ENCODE assay signal across 8 cellular contexts in the genomic region with DNA sequence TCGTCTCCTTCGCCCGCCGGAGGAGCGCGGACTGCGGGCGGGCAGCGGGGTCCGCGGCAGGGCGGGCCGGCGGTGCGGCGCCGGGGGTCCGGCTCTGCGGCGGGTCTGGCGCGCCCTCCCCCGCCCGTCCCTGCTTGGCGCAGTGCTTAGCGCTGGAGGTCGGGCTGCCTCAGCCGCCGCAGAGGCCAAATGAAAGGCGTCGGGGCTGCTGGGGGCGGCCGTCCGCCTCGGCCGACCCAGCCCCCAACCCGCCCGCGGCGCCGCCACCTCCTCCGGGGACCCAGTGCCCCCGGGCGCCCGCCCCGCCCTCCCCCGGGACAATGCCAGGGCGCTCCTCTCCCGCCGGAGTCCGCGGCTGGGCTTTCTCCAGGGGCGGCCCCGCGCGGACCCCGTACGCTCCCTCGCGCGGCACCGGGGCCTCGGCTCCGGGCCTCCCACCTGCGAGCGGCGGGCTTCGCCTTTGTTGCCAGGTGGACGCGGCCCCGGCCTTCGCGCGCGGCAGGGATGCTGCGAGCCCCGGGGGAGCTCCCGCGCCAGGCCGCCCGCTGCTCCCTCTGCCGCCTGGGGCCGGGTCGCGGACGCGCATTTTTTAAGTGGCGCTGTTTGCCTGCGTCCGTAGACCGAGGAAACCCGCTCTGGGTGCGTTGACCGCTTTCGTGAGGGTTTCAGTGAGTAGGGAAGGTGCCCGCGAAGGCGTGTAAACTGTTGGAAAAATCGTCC. TPM values are rescaled to one million over a fixed set of nuclear protein-coding genes. Genes with fewer than 3 reads are reported as not detected.
DNase-seq lines count a peak whose midpoint lies in the region; ATAC-seq lines count a peak whose summit lies in the region.

No MANE protein-coding gene starts in this region.

- peak; percentile 24 for ATAC-seq in GM21619 (IDR thresholded peaks at IDR 0.05; ENCODE audit: unreplicated experiment)

- peaks cover 21% of the 10 kb centered on the region for H3K27me3 ChIP-seq in ectodermal cell (ENCODE audit: control insufficient read depth, insufficient read depth, low read length, poor library complexity, severe bottlenecking)

- peak overlapping the region; percentile 72 for H3K4me3 ChIP-seq in ectodermal cell (ENCODE audit: insufficient read depth, low read depth, low read length)

- H3K9me3 ChIP-seq in KOPT-K1 (ENCODE audit: insufficient read depth, low read length, poor library complexity, severe bottlenecking) (no peaks in the 10 kb centered on the region), ectodermal cell (ENCODE audit: control insufficient read depth, low read length) (no peaks in the 10 kb centered on the region)

- H3K36me3 ChIP-seq in KOPT-K1 (ENCODE audit: insufficient read depth, low read length) (no peaks in the 10 kb centered on the region), ectodermal cell (ENCODE audit: control insufficient read depth, insufficient read depth, low read length) (no peaks in the 10 kb centered on the region)

- peaks cover 10% of the 10 kb centered on the region for H3K4me1 ChIP-seq in ectodermal cell (ENCODE audit: control insufficient read depth, insufficient read depth, low read length)

- 0% methylated on average over 99 of the region's 99 CpGs for WGBS in ectodermal cell, 2 experiments

- H3K27ac ChIP-seq in KOPT-K1 (ENCODE audit: low read depth, low read length, poor library complexity, severe bottlenecking) (peak overlapping the region; percentile 62), ectodermal cell (ENCODE audit: insufficient read depth, low read depth, low read length, poor library complexity, severe bottlenecking) (peak overlapping the region; percentile 82)

- DNase-seq in ELF-1 (ENCODE audit: low read depth, low spot score) (peak; percentile 58), lung microvascular endothelial cell (ENCODE audit: low read depth in 2 of 2) (peak; percentile 48 to 51), T1000 (lab: John Stamatoyannopoulos, UW) (no peak)
- peak; percentile 2 to 19 for DNase-seq in activated CD4-positive, alpha-beta T cell treated with anti-CD3 and anti-CD28 coated beads, Interleukin-2, amount 50 U/mL, for 24 hours (ENCODE audit: low read depth in 1 of 2, low spot score in 1 of 2)
- peak; percentile 21 for DNase-seq in stimulated activated CD8-positive, alpha-beta memory T cell treated with anti-CD3 and anti-CD28 coated beads, Interleukin-15, amount 100 ng/mL, for 24 hours (ENCODE audit: low read depth)

RNA-seq across cellular contexts. Expression of a gene that starts 0.6 kb away (rescaled TPM):
- 445 TPM for polyA plus RNA-seq in ectodermal cell (2013, experiment 1 of 4)
- 439 TPM for polyA plus RNA-seq in ectodermal cell (2013, experiment 2 of 4)
- polyA plus RNA-seq in ectodermal cell (2013, experiment 3 of 4) = 337 TPM
- 378 TPM for polyA plus RNA-seq in ectodermal cell (2013, experiment 4 of 4)
- 763 and 1,111 TPM in 2 replicates for total RNA-seq in lung microvascular endothelial cell
